Comparison of ENCODE assay signal across 2 cellular contexts in genomic region chr10:42419789-42420188, GRCh38.
TF ChIP-seq lines count a peak whose summit lies in the region.

No MANE protein-coding gene starts in this region.

TF ChIP-seq in HepG2, 621 proteins besides CTCF, POLR2A, EP300 and RAD21:
- no peak for TF ChIP-seq PRDM10 (CRISPR knock-in tag; IDR thresholded peaks at IDR 0.05; ENCODE audit: low read depth)
- peak; percentile 7 to 44; a peak in 2 of 4 replicates for TF ChIP-seq MAFK (conservative IDR thresholded peaks at IDR 0.05 in 1 of 2, IDR thresholded peaks at IDR 0.05 in 1 of 2; ENCODE audit: low read length in 2 of 2)
- TF ChIP-seq SRSF9 (IDR thresholded peaks at IDR 0.05; ENCODE audit: borderline replicate concordance, insufficient read depth, low read depth, low read length, poor library complexity, severe bottlenecking), result no peak
- no peak for TF ChIP-seq ZBTB26 (CRISPR knock-in tag; IDR thresholded peaks at IDR 0.05; ENCODE audit: borderline replicate concordance)
- no peak for TF ChIP-seq GLMP (CRISPR knock-in tag; IDR thresholded peaks at IDR 0.05; ENCODE audit: borderline replicate concordance)
- peak; percentile 51 for TF ChIP-seq NFE2L2 (IDR thresholded peaks at IDR 0.05; ENCODE audit: low read length)
- no peak for TF ChIP-seq POLR2AphosphoS2 (IDR thresholded peaks at IDR 0.05; ENCODE audit: low read depth, low read length)
- no peak for TF ChIP-seq NFIC (IDR thresholded peaks at IDR 0.05; ENCODE audit: low read length)

TF ChIP-seq in IMR-90, 13 proteins besides CTCF, POLR2A, EP300 and RAD21 (continued from another document):
- TF ChIP-seq USF2 (IDR thresholded peaks at IDR 0.05; ENCODE audit: low read depth, low read length), result no peak
- no peak for TF ChIP-seq CHD1 (IDR thresholded peaks at IDR 0.05; ENCODE audit: low read depth, low read length)
- TF ChIP-seq NFE2L2 (IDR thresholded peaks at IDR 0.05; ENCODE audit: low read depth, low read length), result peak; percentile 39; the same call in 1 of the 2 replicates
- no peak for TF ChIP-seq RCOR1 (IDR thresholded peaks at IDR 0.05; ENCODE audit: insufficient replicate concordance, low read length)
